In the genomic region with DNA sequence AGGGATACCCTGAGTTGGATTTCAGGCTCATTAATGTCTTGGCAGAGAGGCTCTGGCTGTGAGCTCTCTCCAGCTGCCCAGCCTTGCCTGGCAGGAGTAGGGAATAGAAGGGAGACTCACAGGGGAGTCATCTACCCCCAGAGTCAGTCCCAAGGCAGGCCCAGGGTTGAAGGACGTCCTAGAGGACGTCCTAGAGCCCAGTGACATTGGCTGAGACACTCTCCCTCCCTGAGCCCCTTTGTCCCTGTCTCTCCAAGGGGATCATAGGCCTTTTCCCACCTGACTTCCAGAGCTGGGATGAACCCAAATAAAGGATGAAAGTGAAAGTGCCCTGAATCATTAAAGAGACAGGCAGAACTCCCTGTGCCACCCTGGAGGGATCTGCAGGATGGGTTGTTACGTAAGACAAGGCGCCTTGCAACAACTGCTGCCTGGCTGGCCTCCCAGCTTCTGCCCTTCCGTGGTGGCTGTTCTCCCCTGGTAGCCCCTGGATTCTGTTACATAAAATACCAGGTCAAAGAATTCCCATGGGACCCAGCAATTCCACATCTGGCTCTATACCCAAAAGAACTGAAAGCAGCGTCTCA, we compare ENCODE assay signal across 15 cellular contexts. TPM values are rescaled to one million over a fixed set of nuclear protein-coding genes. Genes with fewer than 3 reads are reported as not detected.
A peak's percentile ranks its signal among the peaks of the same experiment; 100 is the strongest.
DNase-seq lines count a peak whose midpoint lies in the region; ATAC-seq, FAIRE-seq and TF ChIP-seq lines count a peak whose summit lies in the region.
"Had no signal": no experiment of that assay in that cellular context is flagged by ENCODE, and none has a peak within 500 bp of the region (broad histone marks: within the 10 kb centered on the region; RNA-seq: fewer than 3 reads in every experiment).

No MANE protein-coding gene starts in this region.

- peak; percentile 49 for ATAC-seq in Right ventricle myocardium superior (ENCODE audit: poor library complexity)
- ATAC-seq: mucosa of descending colon; stimulated activated naive CD8-positive, alpha-beta T cell treated with anti-CD3 and anti-CD28 coated beads, Interleukin-15, amount 100 ng/mL, for 72 hours had no signal

- H3K36me3 ChIP-seq in right atrium auricular region (no peaks in the 10 kb centered on the region), mammary epithelial cell (ENCODE audit: insufficient read depth, low read length) (no peaks in the 10 kb centered on the region), transverse colon (no peaks in the 10 kb centered on the region)
- H3K36me3 ChIP-seq: Peyer's patch had no signal

- no peaks in the 10 kb centered on the region for H3K79me2 ChIP-seq in mammary epithelial cell (ENCODE audit: insufficient read depth, low read length)

- H3K4me1 ChIP-seq in right atrium auricular region (peaks cover 0 to 10% of the 10 kb centered on the region in 2 donors), mammary epithelial cell (ENCODE audit: insufficient read depth, low read length) (peaks cover 12% of the 10 kb centered on the region), transverse colon (peaks cover 0 to 26% (median 9%) of the 10 kb centered on the region in 4 donors)

- no peak for FAIRE-seq in GM12891 (lab: Jason Lieb, UNC)

- intact Hi-C loops in Right ventricle myocardium superior (cut with DNase I) = no loop called here
- intact Hi-C loops in mammary epithelial cell (cut with micrococcal nuclease) = no loop called here
- intact Hi-C loops in transverse colon (cut with DNase I; ENCODE audit: low total_unique reads) = loop anchor here (10.0 kb wide), 1 partner anchor 53 kb away; a partner anchor contains a TSS

- H3K27ac ChIP-seq in right atrium auricular region = no peak overlapping the region
- peak overlapping the region; percentile 14 for H3K27ac ChIP-seq in mammary epithelial cell (ENCODE audit: insufficient read depth, low read depth, low read length)
- H3K27ac ChIP-seq in transverse colon = peak overlapping the region; percentile 50 to 77 (median 59)
- H3K27ac ChIP-seq: VCaP had no signal

- TF ChIP-seq CTCF in right atrium auricular region (IDR thresholded peaks at IDR 0.05) (no peak), mammary epithelial cell (conservative IDR thresholded peaks at IDR 0.05 in 1 of 2, IDR thresholded peaks at IDR 0.05 in 1 of 2; ENCODE audit: extremely low read depth in 1 of 2, insufficient read depth in 1 of 2, low read depth in 1 of 2, low read length in 2 of 2) (no peak), transverse colon (IDR thresholded peaks at IDR 0.05) (no peak)

- TF ChIP-seq POLR2A in transverse colon (IDR thresholded peaks at IDR 0.05) = no peak
- TF ChIP-seq POLR2A in GM12891 (IDR thresholded peaks at IDR 0.05; ENCODE audit: low read depth, low read length) = no peak

- no peaks in the 10 kb centered on the region for H3K27me3 ChIP-seq in right atrium auricular region
- no peaks in the 10 kb centered on the region for H3K27me3 ChIP-seq in mammary epithelial cell (ENCODE audit: insufficient read depth, low read length)
- H3K27me3 ChIP-seq in transverse colon = no peaks in the 10 kb centered on the region
- H3K27me3 ChIP-seq: Peyer's patch had no signal

- H3K4me3 ChIP-seq in right atrium auricular region (no peak overlapping the region), mammary epithelial cell (replicated peaks in 1 of 3; ENCODE audit: insufficient read depth in 1 of 3, low read depth in 2 of 3, low read length in 3 of 3) (no peak overlapping the region), transverse colon (no peak overlapping the region)
- H3K4me3 ChIP-seq: mucosa of descending colon, Peyer's patch had no signal

- peak; percentile 31 for TF ChIP-seq EP300 in transverse colon (IDR thresholded peaks at IDR 0.05; ENCODE audit: low read depth)

- no TSS peak for BruUV-seq in mammary epithelial cell (replicated peaks; lab: Mats Ljungman, UMichigan)

- H3K4me2 ChIP-seq in mammary epithelial cell (ENCODE audit: insufficient read depth, low read depth, low read length) = peak overlapping the region; percentile 59

- H2AFZ ChIP-seq in mammary epithelial cell (ENCODE audit: low read depth, low read length) = peak overlapping the region; percentile 58

- H3K9ac ChIP-seq in mammary epithelial cell (ENCODE audit: insufficient read depth, low read length) = no peak overlapping the region

- H4K20me1 ChIP-seq in mammary epithelial cell (ENCODE audit: insufficient read depth, low read length) = no peaks in the 10 kb centered on the region

- WGBS in mammary epithelial cell (ENCODE audit: low coverage, missing lambda C conversion rate) = 30% methylated on average over 6 of the region's 6 CpGs
- WGBS in transverse colon (ENCODE audit: low coverage in 1 of 2), 2 donors = 77 to 80% methylated on average over 2 to 6 of the region's 6 CpGs

- CTCF ChIA-PET in mammary epithelial cell (lab: Charles Lee; ENCODE audit: low non-redundant PET) = interaction anchor here (1.2 kb wide), 1 partner anchor 29 kb away, joined by 3 read pairs; no protein-coding TSS in a partner anchor

- in situ Hi-C loops in mammary epithelial cell (cut with MboI; ENCODE audit: low sequenced_read_pairs in 2 of 2) = no loop called here
- in situ Hi-C loops in transverse colon (cut with MboI; ENCODE audit: low pct_ligation_motif_present in 1 of 4, low pct_unique_long_range_greater_than_20kb in 1 of 4, low sequenced_read_pairs in 3 of 4) = no loop called here

- no peaks in the 10 kb centered on the region for H3K9me3 ChIP-seq in right atrium auricular region
- peaks cover 6% of the 10 kb centered on the region for H3K9me3 ChIP-seq in mammary epithelial cell (replicated peaks; ENCODE audit: insufficient read depth, low read length)
- H3K9me3 ChIP-seq in transverse colon = no peaks in the 10 kb centered on the region
- H3K9me3 ChIP-seq: mucosa of descending colon, Peyer's patch had no signal

- no peak for DNase-seq in Right ventricle myocardium superior
- no peak for DNase-seq in right atrium auricular region (ENCODE audit: low spot score)
- peak; percentile 26 for DNase-seq in mammary epithelial cell
- DNase-seq in medulla oblongata (ENCODE audit: extremely low spot score) = peak; percentile 83
- DNase-seq in transverse colon = peak; percentile 35
- DNase-seq in GM12891 (ENCODE audit: insufficient read length, low spot score) = no peak
- DNase-seq in RPMI8226 = no peak
- no peak for DNase-seq in stimulated activated CD4-positive, alpha-beta T cell treated with anti-CD3 and anti-CD28 coated beads, Interleukin-4, amount 100 ng/mL, for 24 hours
- DNase-seq: cortex of kidney; HFFc6; mucosa of descending colon; NCI-H1436 treated with DMSO at 0.1 percent for 48 hours; Peyer's patch; stimulated activated naive CD8-positive, alpha-beta T cell treated with anti-CD3 and anti-CD28 coated beads, Interleukin-15, amount 100 ng/mL, for 72 hours had no signal

- dilution Hi-C loops in mammary epithelial cell (cut with HindIII; ENCODE audit: low sequenced_read_pairs) = loop anchor here (5.0 kb wide), 1 partner anchor 39 kb away; no protein-coding TSS in a partner anchor

TF ChIP-seq in GM12891, 5 proteins besides CTCF, POLR2A, EP300 and RAD21:
- TF ChIP-seq PAX5 (IDR thresholded peaks at IDR 0.05; ENCODE audit: insufficient read depth, low read length, severe bottlenecking) (no peak), TAF1 (IDR thresholded peaks at IDR 0.05; ENCODE audit: low read depth, low read length) (no peak), SPI1 (IDR thresholded peaks at IDR 0.05; ENCODE audit: low read depth, low read length) (no peak), POLR2AphosphoS5 (IDR thresholded peaks at IDR 0.05; ENCODE audit: low read depth, low read length) (no peak), POU2F2 (IDR thresholded peaks at IDR 0.05; ENCODE audit: low read depth, low read length) (no peak)

RNA-seq across cellular contexts. Expression of a gene that starts 53.6 kb away (rescaled TPM):
- 19.5 TPM for total RNA-seq in Right ventricle myocardium superior
- total RNA-seq in right atrium auricular region = 10 to 100 TPM; 32.4 to 58.5 TPM
- total RNA-seq in mammary epithelial cell = 10 to 100 TPM; 49.6 to 68.3 TPM
- polyA plus RNA-seq in mammary epithelial cell = 41.1 TPM
- 78.0 TPM for polyA minus RNA-seq in mammary epithelial cell
- 10 to 100 TPM in 3 of 4 donors, 1 to 10 TPM in 1; 9.0 to 46.6 (median 18.6) TPM for total RNA-seq in transverse colon
- polyA plus RNA-seq in GM12891 (2012; ENCODE audit: low read depth, missing spikeins) = 3.3 TPM

Comparison
In these comparisons a context has a peak if more than half of its experiments do, and no peak if none do; other contexts are left out.
1. DNase-seq: peak in mammary epithelial cell (single experiment), medulla oblongata (single experiment) and transverse colon (single experiment); none in Right ventricle myocardium superior (single experiment), right atrium auricular region (single experiment), GM12891 (single experiment), RPMI8226 (single experiment) and stimulated activated CD4-positive, alpha-beta T cell treated with anti-CD3 and anti-CD28 coated beads, Interleukin-4, amount 100 ng/mL, for 24 hours (single experiment).
2. H3K27ac ChIP-seq: peak in mammary epithelial cell (single experiment) and transverse colon (4 of 4); none in right atrium auricular region (0 of 2).